13 cellular contexts compared by ENCODE assay signal in the genomic region with DNA sequence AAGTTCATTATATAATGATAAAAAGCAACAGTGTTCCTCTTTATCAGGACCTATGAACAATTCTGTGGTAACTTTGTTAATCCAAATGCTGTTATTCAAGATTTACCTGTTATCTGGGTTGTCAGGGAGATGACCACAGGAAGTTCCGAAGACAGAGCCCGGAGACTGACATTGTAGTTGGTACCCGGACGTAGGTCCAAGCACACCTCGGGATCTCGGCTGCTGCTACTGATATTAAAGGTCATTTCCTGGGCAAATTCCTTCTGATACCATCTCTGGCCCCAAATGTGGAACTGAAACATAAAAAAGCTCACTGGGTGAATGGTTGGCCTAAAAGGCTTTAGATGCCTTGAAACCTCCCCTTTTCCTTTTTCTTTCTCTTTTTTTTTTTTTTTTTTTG.
DNase-seq lines count a peak whose midpoint lies in the region; ATAC-seq, FAIRE-seq and TF ChIP-seq lines count a peak whose summit lies in the region.
"Had no signal": no experiment of that assay in that cellular context is flagged by ENCODE, and none has a peak within 500 bp of the region (broad histone marks: within the 10 kb centered on the region; RNA-seq: fewer than 3 reads in every experiment).

No MANE protein-coding gene starts in this region.

- ATAC-seq in right lobe of liver (peak in 3 of 4 donors; percentile 5 to 27 (median 21)), HepG2 (no peak), HG03175 (IDR thresholded peaks at IDR 0.05; ENCODE audit: unreplicated experiment) (peak; percentile 78)
- ATAC-seq: mucosa of descending colon, sciatic nerve, WTC11 had no signal

- H3K79me2 ChIP-seq in HepG2 (ENCODE audit: insufficient read depth, low read length), result no peaks in the 10 kb centered on the region

- TF ChIP-seq RAD21 in HepG2 (CRISPR knock-in tag; IDR thresholded peaks at IDR 0.05), result no peak

- no peak overlapping the region for H3K4me3 Mint-ChIP-seq in mesothelial cell of epicardium
- H3K4me3 Mint-ChIP-seq: activated naive CD4-positive, alpha-beta T cell treated with anti-CD3 and anti-CD28 coated beads for 36 hours; WTC11 had no signal

- H3K4me3 ChIP-seq in right lobe of liver (no peak overlapping the region), HepG2 (replicated peaks in 1 of 3; ENCODE audit: insufficient read depth in 1 of 3, low read depth in 2 of 3, low read length in 3 of 3) (no peak overlapping the region)
- H3K4me3 ChIP-seq: mucosa of descending colon had no signal

- TF ChIP-seq EP300 in HepG2 (IDR thresholded peaks at IDR 0.05; ENCODE audit: low read depth in 2 of 2, low read length in 2 of 2) (no peak), HepG2 (CRISPR knock-in tag; IDR thresholded peaks at IDR 0.05; ENCODE audit: borderline replicate concordance) (no peak)

- TF ChIP-seq CTCF in right lobe of liver (IDR thresholded peaks at IDR 0.05), result no peak
- no peak for TF ChIP-seq CTCF in HepG2 (CRISPR knock-in tag; IDR thresholded peaks at IDR 0.05)
- TF ChIP-seq CTCF in mesothelial cell of epicardium (IDR thresholded peaks at IDR 0.05; ENCODE audit: unreplicated experiment), result no peak

- peaks cover 17% of the 10 kb centered on the region for H3K4me1 Mint-ChIP-seq in mesothelial cell of epicardium

- no peak overlapping the region for H2AFZ ChIP-seq in HepG2 (ENCODE audit: low read length)

- H3K9me3 ChIP-seq in right lobe of liver, result no peaks in the 10 kb centered on the region
- no peaks in the 10 kb centered on the region for H3K9me3 ChIP-seq in HepG2 (ENCODE audit: low read length)
- H3K9me3 ChIP-seq: mucosa of descending colon had no signal

- H3K9ac ChIP-seq in HepG2 (ENCODE audit: insufficient read depth, low read depth, low read length), result no peak overlapping the region

- 58% methylated on average over 6 of the region's 6 CpGs for WGBS in right lobe of liver (ENCODE audit: insufficient coverage, low coverage, low lambda C conversion rate, missing lambda C conversion rate)
- 96% methylated on average over 6 of the region's 6 CpGs for WGBS in HepG2 (ENCODE audit: low lambda C conversion rate)

- no peak overlapping the region for H3K27ac Mint-ChIP-seq in mesothelial cell of epicardium
- H3K27ac Mint-ChIP-seq: activated naive CD4-positive, alpha-beta T cell treated with anti-CD3 and anti-CD28 coated beads for 36 hours; WTC11 had no signal

- DNase-seq in right lobe of liver (no peak), HepG2 (ENCODE audit: low spot score) (no peak), RPMI8226 (peak; percentile 58), AG20443 (ENCODE audit: low spot score) (no peak), mesothelial cell of epicardium (ENCODE audit: low spot score in 2 of 2, unreplicated experiment in 2 of 2) (no peak), UCSD-AML1 (lab: John Stamatoyannopoulos, UW; ENCODE audit: unreplicated experiment) (no peak), HK-2 (ENCODE audit: unreplicated experiment) (no peak)
- DNase-seq: activated naive CD4-positive, alpha-beta T cell treated with anti-CD3 and anti-CD28 coated beads for 36 hours; mucosa of descending colon; NCI-H146 had no signal

- no peaks in the 10 kb centered on the region for H4K20me1 ChIP-seq in HepG2 (ENCODE audit: insufficient read depth, low read length)

- peaks cover 5% of the 10 kb centered on the region for H3K9me3 Mint-ChIP-seq in mesothelial cell of epicardium
- H3K9me3 Mint-ChIP-seq: activated naive CD4-positive, alpha-beta T cell treated with anti-CD3 and anti-CD28 coated beads for 36 hours had no signal

- no peaks in the 10 kb centered on the region for H3K36me3 ChIP-seq in right lobe of liver
- H3K36me3 ChIP-seq in HepG2 (replicated peaks in 1 of 2; ENCODE audit: control insufficient read depth in 1 of 2, insufficient read depth in 2 of 2, low read length in 2 of 2), result peaks cover 1 to 6% of the 10 kb centered on the region in 2 experiments; a peak in 3 of 5 replicates

- in situ Hi-C loops in HepG2 (cut with HindIII; ENCODE audit: extremely low pct_ligation_motif_present, low pct_unique_long_range_greater_than_20kb), result loop anchor here (25.0 kb wide), 1 partner anchor 634 kb away; the partner anchor contains the start of gene INIP

- BruUV-seq in HepG2 (replicated peaks; lab: Mats Ljungman, UMichigan), result no TSS peak

- TF ChIP-seq POLR2A in right lobe of liver (IDR thresholded peaks at IDR 0.05) (no peak), HepG2 (IDR thresholded peaks at IDR 0.05; ENCODE audit: insufficient read depth in 1 of 2, low read depth in 2 of 2, low read length in 2 of 2) (no peak)

- H3K27me3 ChIP-seq in right lobe of liver (no peaks in the 10 kb centered on the region), HepG2 (ENCODE audit: control insufficient read depth in 1 of 2, insufficient read depth in 2 of 2, low read length in 2 of 2) (no peaks in the 10 kb centered on the region)

- CTCF ChIA-PET in HepG2 (lab: Yijun Ruan, JAX; ENCODE audit: low intra/inter-chr PET ratio, low total read pairs), result no interaction called here

- H3K36me3 Mint-ChIP-seq in mesothelial cell of epicardium, result peaks cover 6% of the 10 kb centered on the region

- FAIRE-seq in HepG2 (lab: Jason Lieb, UNC), result no peak

- intact Hi-C loops in right lobe of liver (cut with DNase I) (loop anchor here in 1 of 2 donors (10.0 kb wide), 1 partner anchor 314 kb away; no protein-coding TSS in a partner anchor), HepG2 (cut with micrococcal nuclease; ENCODE audit: unreplicated experiment) (loop anchor here (10.0 kb wide), 1 partner anchor 104 kb away; no protein-coding TSS in a partner anchor)

- H3K27ac ChIP-seq in right lobe of liver, result peak overlapping the region in 1 of 3 donors; percentile 15
- H3K27ac ChIP-seq in HepG2 (ENCODE audit: extremely low read length, insufficient read depth, low read length), result no peak overlapping the region

- no peaks in the 10 kb centered on the region for H3K4me1 ChIP-seq in right lobe of liver
- H3K4me1 ChIP-seq in HepG2 (ENCODE audit: insufficient read depth, low read length), result no peaks in the 10 kb centered on the region

- H3K4me2 ChIP-seq in HepG2 (ENCODE audit: low read depth, low read length), result no peak overlapping the region

- POLR2A ChIA-PET in HepG2 (lab: Yijun Ruan, JAX), result no interaction called here

- no peaks in the 10 kb centered on the region for H3K27me3 Mint-ChIP-seq in mesothelial cell of epicardium (ENCODE audit: low read depth)

TF ChIP-seq in HepG2, 621 proteins besides CTCF, POLR2A, EP300 and RAD21 (continues in another document):
- TF ChIP-seq WIZ (CRISPR knock-in tag; IDR thresholded peaks at IDR 0.05) (no peak), ZNF850 (CRISPR knock-in tag; conservative IDR thresholded peaks at IDR 0.05) (no peak), RERE (CRISPR knock-in tag; IDR thresholded peaks at IDR 0.05; ENCODE audit: low read depth) (no peak), PPARG (CRISPR knock-in tag; conservative IDR thresholded peaks at IDR 0.05) (no peak), TEAD3 (CRISPR knock-in tag; optimal IDR thresholded peaks at IDR 0.05; ENCODE audit: borderline replicate concordance) (no peak), GLI4 (CRISPR knock-in tag; IDR thresholded peaks at IDR 0.05; ENCODE audit: borderline replicate concordance) (no peak), ZNF713 (CRISPR knock-in tag; IDR thresholded peaks at IDR 0.05) (no peak), RFX1 (IDR thresholded peaks at IDR 0.05) (no peak), CSRNP1 (CRISPR knock-in tag; IDR thresholded peaks at IDR 0.05) (no peak), REL (CRISPR knock-in tag; conservative IDR thresholded peaks at IDR 0.05) (no peak)
